In the genomic region with DNA sequence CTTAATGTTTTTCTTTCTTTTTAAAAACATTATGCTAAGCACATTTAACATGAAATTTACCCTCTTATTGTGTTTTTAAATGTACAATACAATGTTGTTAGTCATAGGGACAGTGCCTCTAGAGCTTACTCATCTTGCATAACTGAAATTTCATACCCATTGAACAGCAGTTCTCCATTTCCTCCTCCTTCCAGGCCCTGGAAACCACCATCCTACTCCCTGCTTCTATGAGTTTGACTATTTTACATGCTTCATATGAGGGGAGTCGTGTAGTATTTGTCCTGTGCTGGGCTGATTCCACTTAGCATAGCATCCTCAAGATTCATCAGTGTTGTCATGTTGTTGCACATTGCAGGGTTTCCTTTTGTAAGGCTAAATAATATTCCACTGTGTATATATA, we compare ENCODE assay signal across 16 cellular contexts.
DNase-seq lines count a peak whose midpoint lies in the region; ATAC-seq and TF ChIP-seq lines count a peak whose summit lies in the region.
"Had no signal": no experiment of that assay in that cellular context is flagged by ENCODE, and none has a peak within 500 bp of the region (broad histone marks: within the 10 kb centered on the region; RNA-seq: fewer than 3 reads in every experiment).

No MANE protein-coding gene starts in this region.

- H3K4me3 ChIP-seq in GM23248 (no peak overlapping the region), fibroblast of the aortic adventitia (ENCODE audit: low read depth, low read length) (no peak overlapping the region)
- H3K4me3 ChIP-seq: BLaER1 had no signal

- peaks cover 86% of the 10 kb centered on the region for H3K79me2 ChIP-seq in GM23248 (ENCODE audit: insufficient read depth)

- peaks cover 34% of the 10 kb centered on the region for H3K4me1 ChIP-seq in GM23248 (ENCODE audit: insufficient read depth)
- H3K4me1 ChIP-seq: BLaER1 had no signal

- 0 out of 2 replicates have a peak, but pooled peaks cover 2% of the 10 kb centered on the region for H3K36me3 ChIP-seq in GM23248 (ENCODE audit: low read depth)
- H3K36me3 ChIP-seq: BLaER1 had no signal

- in situ Hi-C loops in ACHN (cut with HindIII; ENCODE audit: low pct_ligation_motif_present, low pct_unique_long_range_greater_than_20kb, low sequenced_read_pairs): no loop called here
- in situ Hi-C loops in GM23248 (cut with MboI): no loop called here

- H3K4me2 ChIP-seq in GM23248 (ENCODE audit: unreplicated experiment): peak overlapping the region; percentile 27
- H3K4me2 ChIP-seq: BLaER1 had no signal

- H3K9me2 ChIP-seq in GM23248 (ENCODE audit: insufficient read depth): no peaks in the 10 kb centered on the region; the same call in 1 of the 2 replicates

- WGBS in GM23248 (ENCODE audit: low coverage in 1 of 2, low lambda C conversion rate in 2 of 2, missing lambda C conversion rate in 2 of 2), 2 experiments: 0% methylated on average over 1 of the region's 1 CpG

- H3K9ac ChIP-seq in GM23248: no peak overlapping the region
- H3K9ac ChIP-seq: BLaER1 had no signal

- no peak for TF ChIP-seq CTCF in fibroblast of the aortic adventitia (IDR thresholded peaks at IDR 0.05; ENCODE audit: insufficient read depth, low read length)

- H3K9me3 ChIP-seq in GM23248 (ENCODE audit: low read depth): no peaks in the 10 kb centered on the region
- H3K9me3 ChIP-seq: BLaER1 had no signal

- H3K27ac ChIP-seq in GM23248: peak overlapping the region; percentile 53
- H3K27ac ChIP-seq: BLaER1, HL-60 had no signal

- DNase-seq in ACHN (peak; percentile 63), GM23248 (peak; percentile 74), fibroblast of the aortic adventitia (ENCODE audit: low read depth) (peak; percentile 61), NOMO-1 treated with dmso at 0.1 percent for 144 hours (lab: John Stamatoyannopoulos, UW; ENCODE audit: unreplicated experiment) (no peak), NCI-H1105 (lab: John Stamatoyannopoulos, UW) (no peak), NCI-H524 (lab: John Stamatoyannopoulos, UW) (no peak)
- DNase-seq: activated T-cell treated with anti-CD3 and anti-CD28 coated beads for 4 hours; midbrain; NCI-H1092; NCI-H774; stimulated activated CD4-positive, alpha-beta T cell treated with anti-CD3 and anti-CD28 coated beads, Interleukin-4, amount 100 ng/mL, for 24 hours had no signal

- no peaks in the 10 kb centered on the region for H4K20me1 ChIP-seq in GM23248 (ENCODE audit: insufficient read depth)
- H4K20me1 ChIP-seq: BLaER1 had no signal

- H2AFZ ChIP-seq in GM23248: no peak overlapping the region

- ATAC-seq in SK-N-SH treated with all-trans-retinoic acid at 6 μM for 48 hours (peak; percentile 68; the same call in 2 of the 3 replicates), GM18517 (IDR thresholded peaks at IDR 0.05; ENCODE audit: unreplicated experiment) (no peak)
- ATAC-seq: WTC11 had no signal

- peaks cover 49% of the 10 kb centered on the region for H3F3A ChIP-seq in GM23248 (ENCODE audit: insufficient read depth)

- H3K27me3 ChIP-seq in GM23248 (replicated peaks; ENCODE audit: insufficient read depth): no peaks in the 10 kb centered on the region
- H3K27me3 ChIP-seq: BLaER1 had no signal

TF ChIP-seq in SK-N-SH treated with all-trans-retinoic acid at 6 μM for 48 hours, 23 proteins besides CTCF, POLR2A, EP300 and RAD21:
- no peak for TF ChIP-seq ISL1 (CRISPR knock-in tag; IDR thresholded peaks at IDR 0.05)
- TF ChIP-seq ZNF8 (CRISPR knock-in tag; IDR thresholded peaks at IDR 0.05): peak; percentile 30; the same call in 1 of the 2 replicates
TF ChIP-seq in SK-N-SH treated with all-trans-retinoic acid at 6 μM for 48 hours: peak in this region for 1.

Comparison
In these comparisons a context has a peak if more than half of its experiments do, and no peak if none do; other contexts are left out.
1. DNase-seq: peak in ACHN (single experiment), GM23248 (single experiment) and fibroblast of the aortic adventitia (single experiment); none in NOMO-1 treated with dmso at 0.1 percent for 144 hours (single experiment), NCI-H1105 (single experiment) and NCI-H524 (0 of 2).